ENCODE assay signal across 25 cellular contexts in genomic region chr11:129946965-129947364, GRCh38. TPM values are rescaled to one million over a fixed set of nuclear protein-coding genes. Genes with fewer than 3 reads are reported as not detected.
DNase-seq lines count a peak whose midpoint lies in the region; ATAC-seq, FAIRE-seq and TF ChIP-seq lines count a peak whose summit lies in the region.
"Had no signal": no experiment of that assay in that cellular context is flagged by ENCODE, and none has a peak within 500 bp of the region (broad histone marks: within the 10 kb centered on the region; RNA-seq: fewer than 3 reads in every experiment).

No MANE protein-coding gene starts in this region.

- H3K9me3 ChIP-seq in DOHH2 (ENCODE audit: control insufficient read depth, insufficient read depth, low read length) = no peaks in the 10 kb centered on the region
- H3K9me3 ChIP-seq in NT2/D1 (ENCODE audit: insufficient read depth, low read length) = no peaks in the 10 kb centered on the region
- H3K9me3 ChIP-seq in H1 (ENCODE audit: insufficient read depth in 2 of 2, low read depth in 1 of 2, low read length in 1 of 2) = no peaks in the 10 kb centered on the region
- no peaks in the 10 kb centered on the region for H3K9me3 ChIP-seq in upper lobe of right lung
- H3K9me3 ChIP-seq: A549, BE2C, SJCRH30 had no signal

- peaks cover 18 to 41% of the 10 kb centered on the region in 2 donors for H3K4me1 Mint-ChIP-seq in stimulated activated naive B cell treated with anti-CD40 and anti-IgM and Interleukin-4, amounts not matched to agents 10 μg/mL and 1 μg/mL and 100 μg/mL, for 72 hours
- peaks cover 5% of the 10 kb centered on the region for H3K4me1 Mint-ChIP-seq in osteocyte (ENCODE audit: unreplicated experiment)
- H3K4me1 Mint-ChIP-seq: CD4-positive, alpha-beta memory T cell had no signal

- H2BK12ac ChIP-seq in H1 (ENCODE audit: low read depth, low read length) = peak overlapping the region; percentile 89; the same call in 1 of the 2 replicates

- CTCF ChIA-PET in H1 (lab: Charles Lee; ENCODE audit: partially characterized antibody) = interaction anchor here (0.6 to 2.7 kb wide), 18 partner anchors 8 to 373 kb away, joined by 3 to 14 read pairs (median 5); no protein-coding TSS in a partner anchor

- H2BK20ac ChIP-seq in H1 (ENCODE audit: low read length) = no peak overlapping the region

- peaks cover 39 to 65% of the 10 kb centered on the region in 2 donors for H3K36me3 Mint-ChIP-seq in stimulated activated naive B cell treated with anti-CD40 and anti-IgM and Interleukin-4, amounts not matched to agents 10 μg/mL and 1 μg/mL and 100 μg/mL, for 72 hours
- H3K36me3 Mint-ChIP-seq in osteocyte (ENCODE audit: unreplicated experiment) = peaks cover 23% of the 10 kb centered on the region

- H3K4me1 ChIP-seq in DOHH2 (ENCODE audit: control insufficient read depth, low read length) (peaks cover 86% of the 10 kb centered on the region), NT2/D1 (ENCODE audit: insufficient read depth, insufficient read length) (peaks cover 8% of the 10 kb centered on the region), H1 (replicated peaks in 1 of 4; ENCODE audit: control insufficient read depth in 3 of 4, insufficient read depth in 4 of 4, low read length in 3 of 4) (no peaks in the 10 kb centered on the region; a peak in 1 of 7 replicates), upper lobe of right lung (peaks cover 15% of the 10 kb centered on the region)
- H3K4me1 ChIP-seq: A549, BE2C, SJCRH30 had no signal

- H3K23ac ChIP-seq in H1 (ENCODE audit: insufficient read length) = no peak overlapping the region

- H3K27ac ChIP-seq in DOHH2 (ENCODE audit: low read depth, low read length) (peak overlapping the region; percentile 91), H1 (ENCODE audit: low read depth, low read length) (0 out of 2 replicates have a peak overlapping the region, but pooled peaks have one; percentile 47), upper lobe of right lung (no peak overlapping the region)
- H3K27ac ChIP-seq: A549, SJCRH30 had no signal

- H3K9ac ChIP-seq in NT2/D1 (ENCODE audit: insufficient read length, low read depth) (peak overlapping the region; percentile 27), H1 (replicated peaks in 1 of 4; ENCODE audit: extremely low read depth in 1 of 4, low read depth in 3 of 4, low read length in 3 of 4) (no peak overlapping the region)

- H3K4me3 ChIP-seq in DOHH2 (ENCODE audit: low read length) = peak overlapping the region; percentile 85
- no peak overlapping the region for H3K4me3 ChIP-seq in NT2/D1 (ENCODE audit: insufficient read length, low read depth)
- H3K4me3 ChIP-seq in H1 (ENCODE audit: extremely low read depth in 1 of 4, insufficient read depth in 2 of 4, low read depth in 3 of 4, low read length in 4 of 4) = no peak overlapping the region
- H3K4me3 ChIP-seq in upper lobe of right lung = no peak overlapping the region
- H3K4me3 ChIP-seq: A549, SJCRH30 had no signal

- TF ChIP-seq POLR2A in H1 (IDR thresholded peaks at IDR 0.05; ENCODE audit: control extremely low read depth in 1 of 2, low read depth in 2 of 2, low read length in 2 of 2) = no peak

- DNase-seq in NT2/D1 (ENCODE audit: low read depth, low spot score) (no peak), H1 (ENCODE audit: low read depth in 1 of 2, low spot score in 2 of 2) (no peak), osteocyte (ENCODE audit: extremely low spot score, unreplicated experiment) (no peak), upper lobe of right lung (no peak), hepatic stellate cell (ENCODE audit: low spot score) (no peak)
- no peak for DNase-seq in stimulated activated naive B cell treated with anti-CD40 and anti-IgM and Interleukin-4, amounts not matched to agents 10 μg/mL and 1 μg/mL and 100 μg/mL, for 72 hours
- DNase-seq: BE2C; CD4-positive, alpha-beta memory T cell; DMS153; KG1; NCI-H1105; NCI-H146; NCI-H2029; NCI-H2227 treated with DMSO at 0.1 percent for 48 hours; NCI-H510A; NCI-H748 treated with DMSO at 0.1 percent for 48 hours; NK-92 treated with Interleukin-12 subunit alpha and Interleukin-12 subunit beta, amount 100 ng/mL, for 24 hours; SJCRH30 had no signal

- H3K4me2 ChIP-seq in DOHH2 (ENCODE audit: low read length) (peak overlapping the region; percentile 89), H1 (ENCODE audit: insufficient read depth in 1 of 2, low read depth in 2 of 2, low read length in 2 of 2) (no peak overlapping the region)
- H3K4me2 ChIP-seq: A549 had no signal

- ATAC-seq in stimulated activated naive B cell treated with anti-CD40 and anti-IgM and Interleukin-4, amounts not matched to agents 10 μg/mL and 1 μg/mL and 100 μg/mL, for 72 hours (replicated peaks) = no peak
- no peak for ATAC-seq in upper lobe of right lung
- ATAC-seq in HG02970 (IDR thresholded peaks at IDR 0.05; ENCODE audit: low FRiP score, unreplicated experiment) = no peak
- ATAC-seq: A549 had no signal

- peak overlapping the region; percentile 5 for H3K27ac Mint-ChIP-seq in stimulated activated naive B cell treated with anti-CD40 and anti-IgM and Interleukin-4, amounts not matched to agents 10 μg/mL and 1 μg/mL and 100 μg/mL, for 72 hours
- no peak overlapping the region for H3K27ac Mint-ChIP-seq in osteocyte (ENCODE audit: unreplicated experiment)
- H3K27ac Mint-ChIP-seq: CD4-positive, alpha-beta memory T cell had no signal

- H3K14ac ChIP-seq in H1 (ENCODE audit: insufficient read length) = no peak overlapping the region

- H3K4ac ChIP-seq in H1 (replicated peaks; ENCODE audit: insufficient read length, low read depth, low read length) = no peak overlapping the region

- H4K20me1 ChIP-seq in DOHH2 (ENCODE audit: control insufficient read depth, insufficient read depth, low read depth, low read length) (no peaks in the 10 kb centered on the region), H1 (replicated peaks in 1 of 2; ENCODE audit: control insufficient read depth in 1 of 2, insufficient read depth in 2 of 2, low read length in 2 of 2) (peaks cover 0 to 1% of the 10 kb centered on the region in 2 experiments)

- H4K8ac ChIP-seq in H1 (ENCODE audit: extremely low read depth, insufficient read depth, low read length) = no peak overlapping the region

- no peaks in the 10 kb centered on the region for H3K9me3 Mint-ChIP-seq in stimulated activated naive B cell treated with anti-CD40 and anti-IgM and Interleukin-4, amounts not matched to agents 10 μg/mL and 1 μg/mL and 100 μg/mL, for 72 hours
- no peaks in the 10 kb centered on the region for H3K9me3 Mint-ChIP-seq in osteocyte (ENCODE audit: unreplicated experiment)
- H3K9me3 Mint-ChIP-seq: CD4-positive, alpha-beta memory T cell had no signal

- H3K79me1 ChIP-seq in H1 (ENCODE audit: low read depth, low read length) = no peaks in the 10 kb centered on the region

- no peak overlapping the region for H2BK120ac ChIP-seq in H1 (replicated peaks; ENCODE audit: low read depth, low read length)

- H3K18ac ChIP-seq in H1 (ENCODE audit: extremely low read depth, low read length) = no peak overlapping the region

- H3K27me3 ChIP-seq in DOHH2 (ENCODE audit: control insufficient read depth, low read length) (no peaks in the 10 kb centered on the region), NT2/D1 (ENCODE audit: insufficient read depth, insufficient read length) (no peaks in the 10 kb centered on the region), H1 (replicated peaks in 1 of 4; ENCODE audit: control insufficient read depth in 3 of 4, extremely low read depth in 1 of 4, insufficient read depth in 3 of 4, low read length in 3 of 4) (no peaks in the 10 kb centered on the region), upper lobe of right lung (no peaks in the 10 kb centered on the region)
- H3K27me3 ChIP-seq: BE2C, SJCRH30 had no signal

- no peaks in the 10 kb centered on the region for H3K27me3 Mint-ChIP-seq in stimulated activated naive B cell treated with anti-CD40 and anti-IgM and Interleukin-4, amounts not matched to agents 10 μg/mL and 1 μg/mL and 100 μg/mL, for 72 hours
- H3K27me3 Mint-ChIP-seq in osteocyte (ENCODE audit: unreplicated experiment) = no peaks in the 10 kb centered on the region
- H3K27me3 Mint-ChIP-seq: CD4-positive, alpha-beta memory T cell had no signal

- no peak overlapping the region for H3K4me3 Mint-ChIP-seq in stimulated activated naive B cell treated with anti-CD40 and anti-IgM and Interleukin-4, amounts not matched to agents 10 μg/mL and 1 μg/mL and 100 μg/mL, for 72 hours
- H3K4me3 Mint-ChIP-seq in osteocyte (ENCODE audit: unreplicated experiment) = no peak overlapping the region
- H3K4me3 Mint-ChIP-seq: CD4-positive, alpha-beta memory T cell had no signal

- TF ChIP-seq RAD21 in H1 (IDR thresholded peaks at IDR 0.05 in 1 of 2, conservative IDR thresholded peaks at IDR 0.05 in 1 of 2; ENCODE audit: low read depth in 2 of 2, low read length in 2 of 2) = no peak

- no peaks in the 10 kb centered on the region for H3K9me2 ChIP-seq in DOHH2 (replicated peaks; ENCODE audit: control insufficient read depth, low read length)

- intact Hi-C loops in upper lobe of right lung (cut with DNase I) = no loop called here

- peak overlapping the region; percentile 66; the same call in 1 of the 2 replicates for H2BK5ac ChIP-seq in H1 (ENCODE audit: low read depth, low read length)

- no peak overlapping the region for H4K5ac ChIP-seq in H1 (ENCODE audit: insufficient read length, low read depth, low read length)

- H3K79me2 ChIP-seq in DOHH2 (ENCODE audit: control insufficient read depth, low read length) (peaks cover 58% of the 10 kb centered on the region), H1 (ENCODE audit: control insufficient read depth in 1 of 2, insufficient read depth in 2 of 2, low read length in 2 of 2) (no peaks in the 10 kb centered on the region)

- H2AK5ac ChIP-seq in H1 (ENCODE audit: low read depth, low read length) = 0 out of 2 replicates have a peak overlapping the region, but pooled peaks have one; percentile 10

- H2BK15ac ChIP-seq in H1 (ENCODE audit: low read length) = no peak overlapping the region; the same call in 1 of the 2 replicates

- H3K23me2 ChIP-seq in H1 (ENCODE audit: low read depth, low read length) = no peaks in the 10 kb centered on the region; the same call in 1 of the 2 replicates

- TF ChIP-seq CTCF in DOHH2 (IDR thresholded peaks at IDR 0.05; ENCODE audit: low read depth, low read length, poor library complexity, severe bottlenecking) = no peak
- TF ChIP-seq CTCF in H1 (IDR thresholded peaks at IDR 0.05; ENCODE audit: control extremely low read depth in 1 of 3, insufficient read depth in 1 of 3, low read depth in 1 of 3, low read length in 3 of 3) = no peak
- no peak for TF ChIP-seq CTCF in osteocyte (IDR thresholded peaks at IDR 0.05)
- no peak for TF ChIP-seq CTCF in upper lobe of right lung (IDR thresholded peaks at IDR 0.05)

- POLR2A ChIA-PET in H1 (lab: Charles Lee; ENCODE audit: partially characterized antibody) = interaction anchor here (0.6 to 0.8 kb wide), 4 partner anchors 15 to 206 kb away, joined by 3 to 4 read pairs (median 4); no protein-coding TSS in a partner anchor

- H4K91ac ChIP-seq in H1 (replicated peaks; ENCODE audit: insufficient read length, low read length) = no peak overlapping the region

- peaks cover 35% of the 10 kb centered on the region for H3F3A ChIP-seq in DOHH2 (ENCODE audit: control insufficient read depth, insufficient read depth)

- H2AFZ ChIP-seq in H1 (ENCODE audit: low read length) = no peak overlapping the region

- TF ChIP-seq EP300 in H1 (IDR thresholded peaks at IDR 0.05; ENCODE audit: borderline replicate concordance in 1 of 2, low read depth in 2 of 2, low read length in 2 of 2) = no peak

- H3K56ac ChIP-seq in H1 (replicated peaks; ENCODE audit: insufficient read length, low read depth, low read length) = no peak overlapping the region

- no peak for FAIRE-seq in H1 (lab: Jason Lieb, UNC)
- FAIRE-seq: A549, G401.6, GM12892, HTR-8/SVneo, RCC 7860 had no signal

- WGBS in H1 (ENCODE audit: extremely low coverage in 1 of 2, insufficient coverage in 1 of 2, insufficient read length in 1 of 2, insufficient replicate concordance in 2 of 2, low coverage in 1 of 2, low lambda C conversion rate in 2 of 2, missing lambda C conversion rate in 1 of 2), 2 experiments = 90% methylated on average over 15 of the region's 15 CpGs; no CpG with 5 or more reads in 1 of the 2 experiments

- peaks cover 44% of the 10 kb centered on the region for H3K36me3 ChIP-seq in DOHH2 (ENCODE audit: control insufficient read depth, low read length)
- H3K36me3 ChIP-seq in NT2/D1 (ENCODE audit: insufficient read depth, insufficient read length, low read length) = peaks cover 24% of the 10 kb centered on the region
- peaks cover 0 to 7% (median under 1%) of the 10 kb centered on the region in 4 experiments; a peak in 2 of 8 replicates for H3K36me3 ChIP-seq in H1 (ENCODE audit: control insufficient read depth in 2 of 4, insufficient read depth in 4 of 4, low read length in 3 of 4)
- H3K36me3 ChIP-seq in upper lobe of right lung = peaks cover 15% of the 10 kb centered on the region
- H3K36me3 ChIP-seq: BE2C, SJCRH30 had no signal

RNA-seq across cellular contexts. Expression of gene NFRKB, which starts 51.6 kb away (rescaled TPM):
- total RNA-seq in H1 (2021; fragmentation: NEBNext Ultra II Directional; extraction: Animal tissue kit (Norgen Biotek cat#: 25700)) = 27.9 and 31.0 TPM in 2 replicates
- 17.0 and 22.2 TPM in 2 replicates for polyA plus RNA-seq in H1 (2011; rRNA removed)
- polyA plus RNA-seq in H1 (2011; cell fraction: cytosol; rRNA removed) = 19.2 TPM
- 50.8 TPM for polyA plus RNA-seq in H1 (2011; cell fraction: nucleus; rRNA removed)
- polyA plus RNA-seq in H1 (2012, experiment 1 of 2) = 18.0 to 23.0 TPM (median 22.0 TPM) in 4 replicates
- polyA plus RNA-seq in H1 (2012, experiment 2 of 2) = 10.1 TPM
- 12.8 TPM for polyA plus RNA-seq in H1 (2013, experiment 1 of 2)
- polyA plus RNA-seq in H1 (2013, experiment 2 of 2) = 12.8 TPM
- polyA minus RNA-seq in H1 (2011; rRNA and poly(A)+ RNA removed) = 22.5 and 27.2 TPM in 2 replicates
- polyA minus RNA-seq in H1 (2011; cell fraction: cytosol; rRNA and poly(A)+ RNA removed) = 13.9 TPM
- polyA minus RNA-seq in H1 (2011; cell fraction: nucleus; rRNA and poly(A)+ RNA removed) = 29.4 TPM
- total RNA-seq in osteocyte = 26.0 and 28.2 TPM in 2 replicates
- 22.3 TPM for total RNA-seq in upper lobe of right lung

RNA-seq across cellular contexts. Expression of gene PRDM10, which starts 55.7 kb away (rescaled TPM):
- total RNA-seq in H1 (2021; fragmentation: NEBNext Ultra II Directional; extraction: Animal tissue kit (Norgen Biotek cat#: 25700)) = 16.0 and 19.2 TPM in 2 replicates
- 15.5 and 20.8 TPM in 2 replicates for polyA plus RNA-seq in H1 (2011; rRNA removed)
- 9.2 TPM for polyA plus RNA-seq in H1 (2011; cell fraction: cytosol; rRNA removed)
- 35.9 TPM for polyA plus RNA-seq in H1 (2011; cell fraction: nucleus; rRNA removed)
- polyA plus RNA-seq in H1 (2012, experiment 1 of 2) = 6.6 to 9.0 TPM (median 7.2 TPM) in 4 replicates
- 0.45 TPM for polyA plus RNA-seq in H1 (2012, experiment 2 of 2)
- polyA plus RNA-seq in H1 (2013, experiment 1 of 2) = 6.9 TPM
- 6.1 TPM for polyA plus RNA-seq in H1 (2013, experiment 2 of 2)
- 58.7 and 59.5 TPM in 2 replicates for polyA minus RNA-seq in H1 (2011; rRNA and poly(A)+ RNA removed)
- polyA minus RNA-seq in H1 (2011; cell fraction: cytosol; rRNA and poly(A)+ RNA removed) = 25.2 TPM
- 20.4 TPM for polyA minus RNA-seq in H1 (2011; cell fraction: nucleus; rRNA and poly(A)+ RNA removed)
- total RNA-seq in osteocyte (15.3 and 17.2 TPM in 2 replicates), upper lobe of right lung (15.7 TPM)
